Comparison of ENCODE assay signal across 22 cellular contexts in genomic region chr1:93399781-93400180, GRCh38.
"Had no signal": no experiment of that assay in that cellular context is flagged by ENCODE, and none has a peak within 500 bp of the region (broad histone marks: within the 10 kb centered on the region; RNA-seq: fewer than 3 reads in every experiment).

No MANE protein-coding gene starts in this region.

- H3K4me2 ChIP-seq: smooth muscle cell had no signal

- H3K4me1 ChIP-seq: pancreas, stomach, testis had no signal

- H3K9me3 Mint-ChIP-seq: activated T-cell treated with anti-CD3 and anti-CD28 coated beads, Interleukin-2, amount 50 U/mL, for 4 hours; immature natural killer cell; natural killer cell treated with Interleukin-12 subunit alpha and Interleukin-12 subunit beta and Interleukin-15 and Interleukin-18, amount 100 ng/mL, for 72 hours; T-cell had no signal

- H3K9me3 ChIP-seq: neutrophil, pancreas, stomach, testis had no signal

- ATAC-seq: activated CD4-positive, CD25-positive, alpha-beta regulatory T cell treated with anti-CD3 and anti-CD28 coated beads, Interleukin-2, amount 50 U/mL, for 24 hours; activated T-cell treated with anti-CD3 and anti-CD28 coated beads, Interleukin-2, amount 50 U/mL, for 4 hours; left cardiac atrium; natural killer cell treated with Interleukin-12 subunit alpha and Interleukin-12 subunit beta and Interleukin-15 and Interleukin-18, amount 100 ng/mL, for 72 hours; pancreas; sciatic nerve; T-cell had no signal

- H3K36me3 Mint-ChIP-seq: natural killer cell treated with Interleukin-12 subunit alpha and Interleukin-12 subunit beta and Interleukin-15 and Interleukin-18, amount 100 ng/mL, for 72 hours; T-cell had no signal

- H3K36me3 ChIP-seq: neutrophil, pancreas, stomach had no signal

- DNase-seq: activated CD4-positive, alpha-beta T cell treated with anti-CD3 and anti-CD28 coated beads, Interleukin-2, amount 10 ng/mL, durations not matched to agents 7 days and 5 days; activated CD8-positive, alpha-beta memory T cell treated with anti-CD3 and anti-CD28 coated beads, Interleukin-2, amount 50 U/mL, for 4 hours; activated effector memory CD4-positive, alpha-beta T cell treated with anti-CD3 and anti-CD28 coated beads, Interleukin-2, amount 50 U/mL, for 16 hours; activated naive CD4-positive, alpha-beta T cell treated with anti-CD3 and anti-CD28 coated beads, Interleukin-2, amount 50 U/mL, for 16 hours; activated T-cell treated with anti-CD3 and anti-CD28 coated beads, Interleukin-2, amount 50 U/mL, for 4 hours; aorta; erythroblast; head of caudate nucleus; immature natural killer cell; left cardiac atrium; pancreas; stimulated activated CD4-positive, alpha-beta T cell treated with anti-CD3 and anti-CD28 coated beads, Interleukin-4, amount 100 ng/mL, for 1 hour; stomach; T-cell; testis had no signal

- H3K27me3 Mint-ChIP-seq: T-cell had no signal

- H3K27ac ChIP-seq: coronary artery, neutrophil, pancreas, stomach, testis had no signal

- H3K4me3 Mint-ChIP-seq: activated CD4-positive, alpha-beta T cell treated with anti-CD3 and anti-CD28 coated beads, Interleukin-2, amount 10 ng/mL, durations not matched to agents 7 days and 5 days; activated T-cell treated with anti-CD3 and anti-CD28 coated beads, Interleukin-2, amount 50 U/mL, for 4 hours; immature natural killer cell; natural killer cell treated with Interleukin-12 subunit alpha and Interleukin-12 subunit beta and Interleukin-15 and Interleukin-18, amount 100 ng/mL, for 72 hours; T-cell had no signal

- FAIRE-seq: frontal cortex, pancreas had no signal

- H3K27ac Mint-ChIP-seq: activated CD4-positive, alpha-beta T cell treated with anti-CD3 and anti-CD28 coated beads, Interleukin-2, amount 10 ng/mL, durations not matched to agents 7 days and 5 days; immature natural killer cell; natural killer cell treated with Interleukin-12 subunit alpha and Interleukin-12 subunit beta and Interleukin-15 and Interleukin-18, amount 100 ng/mL, for 72 hours; T-cell had no signal

- H3K4me3 ChIP-seq: coronary artery, pancreas, smooth muscle cell, stomach, testis had no signal

- H3K4me1 Mint-ChIP-seq: activated CD4-positive, alpha-beta T cell treated with anti-CD3 and anti-CD28 coated beads, Interleukin-2, amount 10 ng/mL, durations not matched to agents 7 days and 5 days; immature natural killer cell; T-cell had no signal

- H3K27me3 ChIP-seq: neutrophil, pancreas, stomach, testis had no signal
